Comparison of ENCODE assay signal across 22 cellular contexts in the genomic region with DNA sequence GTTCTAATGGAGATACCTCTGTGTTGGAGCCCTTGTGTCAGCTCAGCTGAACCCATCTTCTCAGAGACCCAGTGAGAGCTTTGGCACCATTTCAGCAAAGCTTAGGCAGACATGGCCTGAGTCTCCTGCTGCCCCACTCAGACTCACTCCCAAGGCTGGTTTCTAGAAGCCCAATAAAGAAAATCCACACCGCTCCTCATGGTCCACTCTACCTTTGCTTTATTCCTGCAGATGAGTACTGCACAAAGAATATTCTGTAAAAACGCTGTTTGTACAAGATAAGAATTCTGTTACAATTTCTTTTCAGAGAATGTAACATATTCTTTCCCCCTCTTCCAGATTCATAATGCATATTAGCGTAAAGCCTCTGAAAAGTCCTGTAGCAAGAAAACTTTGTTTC.
"Had no signal": no experiment of that assay in that cellular context is flagged by ENCODE, and none has a peak within 500 bp of the region (broad histone marks: within the 10 kb centered on the region; RNA-seq: fewer than 3 reads in every experiment).

No MANE protein-coding gene starts in this region.

- H3K27ac ChIP-seq: KMS-11, PC-9, RWPE1, SJCRH30, SK-N-MC had no signal

- ATAC-seq: Panc1, Right ventricle myocardium inferior, SK-N-SH treated with all-trans-retinoic acid at 6 μM for 48 hours had no signal

- DNase-seq: Karpas-422, KBM-7, MM.1S, MV-4-11, NCI-H1417 treated with DMSO at 0.1 percent for 48 hours, NCI-H1694 treated with DMSO at 0.1 percent for 48 hours, NCI-H187 treated with DMSO at 0.1 percent for 48 hours, NCI-H2029, NCI-H2227 treated with DMSO at 0.1 percent for 48 hours, NCI-H510A treated with DMSO at 0.1 percent for 48 hours, NCI-H524 treated with DMSO at 0.1 percent for 48 hours, NCI-H526 treated with DMSO at 0.1 percent for 48 hours, PC-9, SHP77, SIG-M5, SJCRH30 had no signal
